25 cellular contexts compared by ENCODE assay signal in the genomic region with DNA sequence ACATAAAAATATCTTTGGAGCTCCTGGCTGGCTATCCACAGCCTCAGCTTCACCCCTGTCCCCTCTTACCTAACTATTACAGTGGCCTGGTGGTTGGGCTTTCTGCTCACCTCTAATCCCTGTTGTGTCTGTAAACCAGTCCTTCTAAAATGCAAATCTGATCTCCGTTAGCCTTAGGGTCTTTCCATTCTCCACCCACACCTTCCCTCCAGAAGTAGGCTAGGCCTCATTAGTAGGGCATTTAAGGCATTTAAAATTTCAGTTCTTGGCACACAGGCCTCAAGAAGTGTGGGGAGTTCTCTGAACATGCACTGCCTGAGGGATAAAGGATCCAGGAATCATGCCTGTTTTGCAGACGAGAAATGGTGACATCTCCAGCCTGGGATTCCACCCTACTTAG. TPM values are rescaled to one million over a fixed set of nuclear protein-coding genes. Genes with fewer than 3 reads are reported as not detected.
DNase-seq lines count a peak whose midpoint lies in the region; FAIRE-seq and TF ChIP-seq lines count a peak whose summit lies in the region.
"Had no signal": no experiment of that assay in that cellular context is flagged by ENCODE, and none has a peak within 500 bp of the region (broad histone marks: within the 10 kb centered on the region; RNA-seq: fewer than 3 reads in every experiment).

No MANE protein-coding gene starts in this region.

- in situ Hi-C loops in HAP-1 (cut with MboI; ENCODE audit: low sequenced_read_pairs): no loop called here

- DNase-seq in ELF-1 (ENCODE audit: low read depth, low spot score): peak; percentile 93
- peak; percentile 32 to 49 for DNase-seq in HAP-1 (ENCODE audit: low spot score in 2 of 2)
- peak; percentile 18 for DNase-seq in SK-N-MC (ENCODE audit: low read depth, low spot score)
- peak; percentile 69 for DNase-seq in mesendoderm
- no peak for DNase-seq in NCI-H748 (lab: John Stamatoyannopoulos, UW; ENCODE audit: unreplicated experiment)
- no peak for DNase-seq in GM10248 (ENCODE audit: extremely low spot score)
- no peak for DNase-seq in kidney
- DNase-seq: 8988T; ACHN; AML-193; BE2C; CD4-positive, alpha-beta T cell; CD8-positive, alpha-beta memory T cell; DMS 273 treated with DMSO at 0.1 percent for 48 hours; DMS53; DMS79 treated with DMSO at 0.1 percent for 48 hours; GOT3; HCEC 1CT had no signal

- H3K79me1 ChIP-seq in mesendoderm (ENCODE audit: low read length): no peaks in the 10 kb centered on the region

- no peak overlapping the region for H3K4ac ChIP-seq in mesendoderm (ENCODE audit: low read depth, low read length)

- no peaks in the 10 kb centered on the region; the same call in 1 of the 2 replicates for H3K9me3 ChIP-seq in HAP-1
- no peaks in the 10 kb centered on the region for H3K9me3 ChIP-seq in SK-N-MC (ENCODE audit: low read depth, low read length)
- no peaks in the 10 kb centered on the region for H3K9me3 ChIP-seq in kidney (ENCODE audit: control insufficient read depth in 1 of 2, low read length in 2 of 2)
- H3K9me3 ChIP-seq: A549, BE2C had no signal

- TF ChIP-seq CTCF in GM10248 (IDR thresholded peaks at IDR 0.05; ENCODE audit: control extremely low read depth, extremely low read depth, low read depth, missing control alignments) (no peak), kidney (IDR thresholded peaks at IDR 0.05; ENCODE audit: borderline replicate concordance, extremely low read depth, insufficient read depth) (no peak)

- no peak overlapping the region for H4K8ac ChIP-seq in mesendoderm (ENCODE audit: low read depth, low read length)

- H3K27ac ChIP-seq in SK-N-MC (no peak overlapping the region), mesendoderm (ENCODE audit: low read depth, low read length) (no peak overlapping the region), kidney (ENCODE audit: low read depth in 2 of 2, low read length in 2 of 2) (no peak overlapping the region)
- H3K27ac ChIP-seq: A549; BLaER1 treated with 17β-estradiol and CSF1 and Interleukin-3, amounts not matched to agents 10 nM and 100 nM had no signal

- CTCF ChIA-PET in GM10248 (lab: Yijun Ruan, JAX): interaction anchor here (1.1 kb wide), 1 partner anchor 10 kb away, joined by 3 read pairs; no protein-coding TSS in a partner anchor

- no peak overlapping the region for H4K5ac ChIP-seq in mesendoderm (ENCODE audit: low read length)

- no peak overlapping the region for H2AK5ac ChIP-seq in mesendoderm (ENCODE audit: low read length)

- no peak overlapping the region for H2BK120ac ChIP-seq in mesendoderm (ENCODE audit: low read depth, low read length)

- H3K56ac ChIP-seq in mesendoderm (ENCODE audit: low read length): no peak overlapping the region

- POLR2A ChIA-PET in GM10248 (lab: Yijun Ruan, JAX): no interaction called here

- no peak overlapping the region for H3K4me2 ChIP-seq in mesendoderm (ENCODE audit: low read length)
- H3K4me2 ChIP-seq: A549; BLaER1 treated with 17β-estradiol and CSF1 and Interleukin-3, amounts not matched to agents 10 nM and 100 nM had no signal

- WGBS in mesendoderm (ENCODE audit: extremely low coverage, insufficient coverage, low lambda C conversion rate): no CpG with 5 or more reads among the region's 2 CpGs

- no peak overlapping the region for H3K18ac ChIP-seq in mesendoderm (ENCODE audit: low read length)

- H2BK5ac ChIP-seq in mesendoderm (ENCODE audit: low read length): no peak overlapping the region

- H3K23ac ChIP-seq in mesendoderm (ENCODE audit: low read length): no peak overlapping the region

- H3K27me3 ChIP-seq in HAP-1 (ENCODE audit: low read depth) (peaks cover 11% of the 10 kb centered on the region), mesendoderm (ENCODE audit: insufficient read depth, low read length, poor library complexity) (no peaks in the 10 kb centered on the region)

- H2BK15ac ChIP-seq in mesendoderm (replicated peaks; ENCODE audit: low read depth): no peak overlapping the region

- H3K9ac ChIP-seq in SK-N-MC (ENCODE audit: insufficient read length) (no peak overlapping the region), mesendoderm (ENCODE audit: low read length) (no peak overlapping the region), kidney (ENCODE audit: low read length in 2 of 2) (no peak overlapping the region)
- H3K9ac ChIP-seq: BLaER1 treated with 17β-estradiol and CSF1 and Interleukin-3, amounts not matched to agents 10 nM and 100 nM had no signal

- no peak for FAIRE-seq in kidney (lab: Jason Lieb, UNC)
- FAIRE-seq: A549, D721Med, G401.6, GM12878, H54 had no signal

- intact Hi-C loops in kidney (cut with DNase I): no loop called here

- H3K36me3 ChIP-seq in HAP-1 (replicated peaks): no peaks in the 10 kb centered on the region
- H3K36me3 ChIP-seq in SK-N-MC (ENCODE audit: insufficient read depth, low read length): no peaks in the 10 kb centered on the region
- H3K36me3 ChIP-seq in mesendoderm (ENCODE audit: control insufficient read depth, insufficient read depth, low read length): no peaks in the 10 kb centered on the region
- no peaks in the 10 kb centered on the region for H3K36me3 ChIP-seq in kidney (ENCODE audit: control insufficient read depth in 1 of 2, insufficient read depth in 2 of 2, low read length in 2 of 2)
- H3K36me3 ChIP-seq: BE2C; BLaER1 treated with 17β-estradiol and CSF1 and Interleukin-3, amounts not matched to agents 10 nM and 100 nM had no signal

- H3K79me2 ChIP-seq in mesendoderm (ENCODE audit: control insufficient read depth, insufficient read depth, low read length): no peaks in the 10 kb centered on the region

- H3K4me3 ChIP-seq in HAP-1: no peak overlapping the region
- H3K4me3 ChIP-seq in SK-N-MC: no peak overlapping the region
- H3K4me3 ChIP-seq in mesendoderm (ENCODE audit: low read length): no peak overlapping the region
- H3K4me3 ChIP-seq in kidney (ENCODE audit: low read length in 2 of 2): no peak overlapping the region
- H3K4me3 ChIP-seq: A549; BLaER1 treated with 17β-estradiol and CSF1 and Interleukin-3, amounts not matched to agents 10 nM and 100 nM; GM12878 had no signal

- H3K4me1 ChIP-seq in HAP-1 (no peaks in the 10 kb centered on the region), mesendoderm (ENCODE audit: control insufficient read depth, low read depth, low read length) (no peaks in the 10 kb centered on the region), kidney (ENCODE audit: control insufficient read depth in 1 of 2, insufficient read depth in 1 of 2, low read depth in 1 of 2, low read length in 2 of 2) (no peaks in the 10 kb centered on the region)
- H3K4me1 ChIP-seq: A549, BE2C had no signal

RNA-seq across cellular contexts. Expression of gene STC2, which starts 26.4 kb away (rescaled TPM):
- 23.3 TPM for polyA plus RNA-seq in mesendoderm (2013, experiment 1 of 2)
- polyA plus RNA-seq in mesendoderm (2013, experiment 2 of 2): 24.9 TPM
- 2.7 TPM for total RNA-seq in kidney
- 2.1 TPM for polyA plus RNA-seq in kidney (ENCODE audit: insufficient read depth, low read depth, low replicate concordance)
- total RNA-seq: CD4-positive, alpha-beta T cell had no signal
- polyA plus RNA-seq: CD14-positive monocyte; CD8-positive, alpha-beta memory T cell had no signal

Comparison
In these comparisons a context has a peak if more than half of its experiments do, and no peak if none do; other contexts are left out.
1. DNase-seq: peak in ELF-1 (single experiment), HAP-1 (2 of 2), SK-N-MC (single experiment) and mesendoderm (single experiment); none in NCI-H748 (single experiment), GM10248 (single experiment) and kidney (single experiment).